8 cellular contexts compared by ENCODE assay signal in genomic region chr1:215082532-215083407, GRCh38. TPM values are rescaled to one million over a fixed set of nuclear protein-coding genes. Genes with fewer than 3 reads are reported as not detected.
DNase-seq lines count a peak whose midpoint lies in the region; ATAC-seq and TF ChIP-seq lines count a peak whose summit lies in the region.

Gene KCNK2 (plus strand): TSS chr1:215082737. CDS start chr1:215083386, 649 bp downstream.

- H3K4me3 ChIP-seq in heart right ventricle, result peak within 1 kb of the TSS; percentile 14 to 48 (median 39)
- H3K4me3 ChIP-seq in tibial nerve, result peak within 1 kb of the TSS; percentile 21 to 60 (median 32)

- no peaks in the 10 kb centered on the region for H3K36me3 ChIP-seq in heart right ventricle
- no peaks in the 10 kb centered on the region for H3K36me3 ChIP-seq in tibial nerve

- TF ChIP-seq EP300 in tibial nerve (IDR thresholded peaks at IDR 0.05), result no peak

- TF ChIP-seq CTCF in heart right ventricle (IDR thresholded peaks at IDR 0.05), result no peak
- TF ChIP-seq CTCF in tibial nerve (IDR thresholded peaks at IDR 0.05), result no peak

- ATAC-seq in heart right ventricle, result peak in 1 of 8 donors; percentile 38

- 1% methylated on average over 45 to 86 of the region's 88 CpGs for WGBS in heart right ventricle, 2 donors
- WGBS in tibial nerve, 2 donors, result 1% methylated on average over 57 to 63 of the region's 88 CpGs

- no peak for DNase-seq in heart right ventricle
- DNase-seq in cardiac septum (ENCODE audit: low spot score), result no peak
- peak; percentile 78 for DNase-seq in astrocyte of the hippocampus (ENCODE audit: low read depth, low spot score)
- DNase-seq in left kidney (ENCODE audit: low read depth, low spot score), result peak; percentile 85
- DNase-seq in tibial nerve (ENCODE audit: low spot score in 2 of 2), result peak in 1 of 2 donors; percentile 57
- no peak for DNase-seq in cortex of kidney (lab: John Stamatoyannopoulos, UW)
- no peak for DNase-seq in G401 (ENCODE audit: low spot score)
- DNase-seq in SKM-1 treated with dmso at 0.1 percent for 144 hours (lab: John Stamatoyannopoulos, UW; ENCODE audit: unreplicated experiment), result no peak

- intact Hi-C loops in heart right ventricle (cut with DNase I), result no loop called here
- intact Hi-C loops in cardiac septum (cut with DNase I), result no loop called here

- H3K4me1 ChIP-seq in heart right ventricle (peaks cover 0 to 9% (median 5%) of the 10 kb centered on the region in 9 donors), tibial nerve (peaks cover 0 to 23% (median 3%) of the 10 kb centered on the region in 4 donors)

- no peak for TF ChIP-seq POLR2A in tibial nerve (IDR thresholded peaks at IDR 0.05)

- H3K27ac ChIP-seq in heart right ventricle (no peak within 1 kb of the TSS), tibial nerve (peak within 1 kb of the TSS in 3 of 4 donors; percentile 25 to 52 (median 28))

- in situ Hi-C loops in G401 (cut with HindIII; ENCODE audit: low sequenced_read_pairs), result no loop called here

- H3K27me3 ChIP-seq in heart right ventricle (peaks cover 0 to 73% (median 64%) of the 10 kb centered on the region in 7 donors), tibial nerve (peaks cover 0 to 49% of the 10 kb centered on the region in 2 donors)

- H3K9me3 ChIP-seq in heart right ventricle, result no peaks in the 10 kb centered on the region
- no peaks in the 10 kb centered on the region for H3K9me3 ChIP-seq in tibial nerve

RNA-seq across cellular contexts. Expression of gene KCNK2, which starts in this region (rescaled TPM):
- total RNA-seq in heart right ventricle (under 1 TPM in 5 of 10 donors, not detected in 5; 0.26 to 0.79 (median 0.27) TPM), cardiac septum (0.11 TPM), tibial nerve (10 to 100 TPM in 3 of 4 donors, 1 to 10 TPM in 1; 9.4 to 13.7 (median 12.2) TPM)
- under 1 TPM; 0.06 to 0.15 TPM for polyA plus RNA-seq in heart right ventricle
- total RNA-seq in G401 (2014; rRNA removed; shearing (Covaris generic)), result not detected in 2 replicates

Comparison
In these comparisons a context has a peak if more than half of its experiments do, and no peak if none do; other contexts are left out.
1. DNase-seq: peak in astrocyte of the hippocampus (single experiment) and left kidney (single experiment); none in heart right ventricle (0 of 2), cardiac septum (single experiment), cortex of kidney (single experiment), G401 (single experiment) and SKM-1 treated with dmso at 0.1 percent for 144 hours (single experiment).
2. H3K27ac ChIP-seq: peak in tibial nerve (3 of 4); none in heart right ventricle (0 of 10).